In genomic region chr1:161606541-161607336, GRCh38 we compare ENCODE assay signal across 5 cellular contexts. TPM values are rescaled to one million over a fixed set of nuclear protein-coding genes. Genes with fewer than 3 reads are reported as not detected.
"Had no signal": no experiment of that assay in that cellular context is flagged by ENCODE, and none has a peak within 500 bp of the region (broad histone marks: within the 10 kb centered on the region; RNA-seq: fewer than 3 reads in every experiment).

No MANE protein-coding gene starts in this region.

RNA-seq across cellular contexts. Expression of gene FCGR3B, which starts 24.2 kb away (rescaled TPM):
- total RNA-seq: activated naive CD4-positive, alpha-beta T cell treated with anti-CD3 and anti-CD28 coated beads for 36 hours; activated naive CD8-positive, alpha-beta T cell treated with anti-CD3 and anti-CD28 coated beads for 36 hours; NCI-H460; PC-9; SK-MEL-5 had no signal

RNA-seq across cellular contexts. Expression of gene FCGR2B, which starts 56.2 kb away (rescaled TPM):
- total RNA-seq: activated naive CD4-positive, alpha-beta T cell treated with anti-CD3 and anti-CD28 coated beads for 36 hours; NCI-H460; PC-9 had no signal

RNA-seq across cellular contexts. Expression of gene FCGR3A, which starts 57.1 kb away (rescaled TPM):
- total RNA-seq: activated naive CD8-positive, alpha-beta T cell treated with anti-CD3 and anti-CD28 coated beads for 36 hours; NCI-H460; PC-9; SK-MEL-5 had no signal
